9 cellular contexts compared by ENCODE assay signal in the genomic region with DNA sequence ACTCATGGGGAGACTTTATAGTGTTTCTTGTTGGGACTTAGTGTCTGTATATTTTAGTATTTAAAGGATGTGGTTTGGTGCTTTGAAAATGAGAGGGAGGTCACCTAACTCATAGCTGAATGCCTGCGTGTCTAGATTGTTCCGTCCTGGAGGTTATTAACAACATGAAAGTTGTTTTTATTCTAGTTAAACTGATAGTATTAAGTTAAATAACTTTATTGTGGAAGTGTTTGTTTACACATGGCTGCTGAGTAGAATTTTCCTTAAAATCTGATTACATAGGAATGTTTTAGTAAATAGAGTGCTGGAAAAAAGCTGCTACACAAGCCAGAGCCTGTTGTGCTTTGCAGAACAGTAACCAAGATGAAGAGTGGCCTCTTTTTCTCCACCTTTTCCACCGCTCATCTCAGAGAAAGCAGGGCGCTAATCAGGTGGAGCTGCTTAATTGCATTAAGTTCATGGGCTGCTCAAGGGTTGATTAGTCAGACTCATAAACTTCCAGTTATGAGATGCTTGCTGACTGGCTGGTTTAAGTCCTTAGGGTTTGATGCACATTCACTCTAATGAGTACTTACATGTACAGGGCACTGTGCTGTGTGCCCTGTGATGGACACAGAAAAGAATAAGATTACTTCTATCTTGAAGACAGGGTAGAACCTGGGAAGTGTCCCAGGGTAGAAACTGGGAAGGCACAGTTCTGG.
DNase-seq lines count a peak whose midpoint lies in the region; ATAC-seq and TF ChIP-seq lines count a peak whose summit lies in the region.
"Had no signal": no experiment of that assay in that cellular context is flagged by ENCODE, and none has a peak within 500 bp of the region (broad histone marks: within the 10 kb centered on the region; RNA-seq: fewer than 3 reads in every experiment).

No MANE protein-coding gene starts in this region.

- peak; percentile 13 to 16 for DNase-seq in activated CD4-positive, alpha-beta T cell treated with anti-CD3 and anti-CD28 coated beads for 4 hours
- DNase-seq in activated CD4-positive, alpha-beta T cell treated with anti-CD3 and anti-CD28 coated beads, Interleukin-2, amount 50 U/mL, for 1 hour = no peak
- DNase-seq in effector memory CD8-positive, alpha-beta T cell = no peak
- DNase-seq in PC-9 (no peak), MV-4-11 (lab: John Stamatoyannopoulos, UW) (no peak)

- peaks cover 34 to 37% (median 37%) of the 10 kb centered on the region in 3 donors for H3K4me1 Mint-ChIP-seq in IgD-negative memory B cell
- peaks cover 53 to 63% of the 10 kb centered on the region in 2 donors for H3K4me1 Mint-ChIP-seq in effector memory CD8-positive, alpha-beta T cell (ENCODE audit: low read depth in 2 of 2)
- peaks cover 92% of the 10 kb centered on the region for H3K4me1 Mint-ChIP-seq in stimulated activated naive CD8-positive, alpha-beta T cell treated with anti-CD3 and anti-CD28 coated beads, Interleukin-15, Interleukin-2, amounts not matched to agents 100 ng/mL and 50 ng/mL, for 24 hours (ENCODE audit: low read depth)

- no peak overlapping the region for H3K4me3 ChIP-seq in PC-9

- no peaks in the 10 kb centered on the region for H3K27me3 ChIP-seq in PC-9 (ENCODE audit: insufficient read depth, low read depth)
- H3K27me3 ChIP-seq: neutrophil had no signal

- peak; percentile 28 for ATAC-seq in effector memory CD8-positive, alpha-beta T cell (replicated peaks)
- ATAC-seq in HG02571 (IDR thresholded peaks at IDR 0.05; ENCODE audit: unreplicated experiment) = no peak

- H3K36me3 Mint-ChIP-seq in IgD-negative memory B cell = peaks cover 4% of the 10 kb centered on the region
- peaks cover 24% of the 10 kb centered on the region for H3K36me3 Mint-ChIP-seq in effector memory CD8-positive, alpha-beta T cell (ENCODE audit: insufficient read depth)
- peaks cover 15% of the 10 kb centered on the region for H3K36me3 Mint-ChIP-seq in stimulated activated naive CD8-positive, alpha-beta T cell treated with anti-CD3 and anti-CD28 coated beads, Interleukin-15, Interleukin-2, amounts not matched to agents 100 ng/mL and 50 ng/mL, for 24 hours (ENCODE audit: low read depth)

- H3K9me3 Mint-ChIP-seq in IgD-negative memory B cell = peaks cover 0 to 2% (median 0%) of the 10 kb centered on the region in 3 donors
- no peaks in the 10 kb centered on the region for H3K9me3 Mint-ChIP-seq in effector memory CD8-positive, alpha-beta T cell
- no peaks in the 10 kb centered on the region for H3K9me3 Mint-ChIP-seq in stimulated activated naive CD8-positive, alpha-beta T cell treated with anti-CD3 and anti-CD28 coated beads, Interleukin-15, Interleukin-2, amounts not matched to agents 100 ng/mL and 50 ng/mL, for 24 hours

- peaks cover 20% of the 10 kb centered on the region; the same call in 1 of the 2 replicates for H3F3A ChIP-seq in PC-9 (ENCODE audit: insufficient read depth, low read depth)

- no peak for TF ChIP-seq CTCF in PC-9 (conservative IDR thresholded peaks at IDR 0.05)

- H3K9me2 ChIP-seq in PC-9 (ENCODE audit: insufficient read depth) = no peaks in the 10 kb centered on the region

- CTCF ChIA-PET in PC-9 (lab: Charles Lee) = no interaction called here

- H3K79me2 ChIP-seq in PC-9 (ENCODE audit: low read depth) = peaks cover 78% of the 10 kb centered on the region

- peak overlapping the region in 2 of 3 donors; percentile 59 to 92 for H3K27ac Mint-ChIP-seq in IgD-negative memory B cell
- peak overlapping the region; percentile 95 to 97 for H3K27ac Mint-ChIP-seq in effector memory CD8-positive, alpha-beta T cell
- H3K27ac Mint-ChIP-seq in stimulated activated naive CD8-positive, alpha-beta T cell treated with anti-CD3 and anti-CD28 coated beads, Interleukin-15, Interleukin-2, amounts not matched to agents 100 ng/mL and 50 ng/mL, for 24 hours = peak overlapping the region; percentile 87

- intact Hi-C loops in PC-9 (cut with micrococcal nuclease; ENCODE audit: unreplicated experiment) = no loop called here

- no peak overlapping the region for H3K4me2 ChIP-seq in PC-9

- peak overlapping the region in 3 of 4 donors; percentile 3 to 69 (median 64) for H3K4me3 Mint-ChIP-seq in IgD-negative memory B cell
- H3K4me3 Mint-ChIP-seq in effector memory CD8-positive, alpha-beta T cell = peak overlapping the region; percentile 83 to 86
- peak overlapping the region; percentile 81 for H3K4me3 Mint-ChIP-seq in stimulated activated naive CD8-positive, alpha-beta T cell treated with anti-CD3 and anti-CD28 coated beads, Interleukin-15, Interleukin-2, amounts not matched to agents 100 ng/mL and 50 ng/mL, for 24 hours

- H4K20me1 ChIP-seq in PC-9 (ENCODE audit: insufficient read depth) = 0 out of 2 replicates have a peak, but pooled peaks cover 6% of the 10 kb centered on the region

- POLR2A ChIA-PET in PC-9 (lab: Charles Lee; ENCODE audit: unreplicated experiment) = interaction anchor here (0.6 kb wide), 2 partner anchors 16 to 713 kb away, joined by 3 to 16 read pairs; no protein-coding TSS in a partner anchor

- no peaks in the 10 kb centered on the region for H3K9me3 ChIP-seq in PC-9 (ENCODE audit: insufficient read depth, low read depth)
- H3K9me3 ChIP-seq: neutrophil had no signal

- no peak overlapping the region for H2AFZ ChIP-seq in PC-9

- no TSS peak for BruUV-seq in PC-9 (replicated peaks; lab: Mats Ljungman, UMichigan)

- H3K36me3 ChIP-seq in PC-9 (ENCODE audit: low read depth) = no peaks in the 10 kb centered on the region

- peaks cover 36% of the 10 kb centered on the region for H3K4me1 ChIP-seq in PC-9 (replicated peaks; ENCODE audit: insufficient read depth)

- no peak overlapping the region for H3K27ac ChIP-seq in PC-9
- H3K27ac ChIP-seq: neutrophil had no signal

- H3K27me3 Mint-ChIP-seq in IgD-negative memory B cell = no peaks in the 10 kb centered on the region
- no peaks in the 10 kb centered on the region for H3K27me3 Mint-ChIP-seq in effector memory CD8-positive, alpha-beta T cell
- H3K27me3 Mint-ChIP-seq in stimulated activated naive CD8-positive, alpha-beta T cell treated with anti-CD3 and anti-CD28 coated beads, Interleukin-15, Interleukin-2, amounts not matched to agents 100 ng/mL and 50 ng/mL, for 24 hours = no peaks in the 10 kb centered on the region

Comparison
In these comparisons a context has a peak if more than half of its experiments do, and no peak if none do; other contexts are left out.
1. DNase-seq: peak in activated CD4-positive, alpha-beta T cell treated with anti-CD3 and anti-CD28 coated beads for 4 hours (2 of 2); none in activated CD4-positive, alpha-beta T cell treated with anti-CD3 and anti-CD28 coated beads, Interleukin-2, amount 50 U/mL, for 1 hour (single experiment), effector memory CD8-positive, alpha-beta T cell (0 of 3), PC-9 (0 of 2) and MV-4-11 (single experiment).
2. Peak in every context shown above with its lines, with median percentiles within 50 percentile points of each other: H3K27ac Mint-ChIP-seq and H3K4me3 Mint-ChIP-seq.